Comparison of ENCODE assay signal across 1 cellular context in the genomic region with DNA sequence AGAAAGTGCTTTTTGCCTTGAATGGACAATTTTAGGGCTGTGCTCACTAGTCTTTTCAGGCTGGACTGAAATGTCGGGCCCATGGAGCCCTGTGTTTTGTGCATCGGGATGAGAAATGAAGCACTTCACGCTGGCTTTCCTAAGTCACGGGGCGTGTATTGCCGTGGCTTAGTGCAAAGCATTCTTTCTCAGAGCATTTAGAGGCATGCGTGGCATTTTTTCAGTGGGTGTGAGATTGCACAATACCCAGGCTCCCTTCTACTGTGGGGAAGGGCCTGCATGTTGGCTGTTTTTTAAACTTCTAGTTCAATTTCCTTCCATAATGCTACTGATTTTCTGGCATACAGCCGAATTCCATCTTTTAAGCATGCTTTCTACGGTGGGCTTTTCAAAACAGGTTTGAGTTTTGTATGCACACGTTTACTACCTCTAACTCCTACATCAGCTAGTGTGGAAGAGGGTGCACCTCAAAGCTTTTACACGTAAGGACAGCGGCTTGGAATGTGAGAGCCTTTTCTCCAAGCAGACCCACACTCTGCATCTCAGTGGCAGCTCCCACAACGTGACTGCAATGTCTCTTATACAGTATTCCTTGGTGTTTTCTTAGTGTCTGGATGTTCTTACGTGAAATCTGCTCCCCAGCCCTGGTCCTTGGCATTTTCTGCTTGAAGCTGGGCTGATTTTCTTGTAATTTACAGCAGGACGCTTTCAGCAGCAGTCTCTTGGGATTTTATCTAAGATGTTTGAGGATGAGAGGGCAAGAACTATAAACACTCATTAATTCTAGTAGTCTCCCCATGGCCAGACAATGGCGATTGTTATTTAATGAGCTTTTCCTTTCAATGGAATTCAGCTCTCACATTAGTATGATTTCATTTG.
TF ChIP-seq lines count a peak whose summit lies in the region.

No MANE protein-coding gene starts in this region.

TF ChIP-seq in IMR-90, 13 proteins besides CTCF, POLR2A, EP300 and RAD21:
- TF ChIP-seq USF2 (IDR thresholded peaks at IDR 0.05; ENCODE audit: low read depth, low read length) (no peak), CEBPB (IDR thresholded peaks at IDR 0.05; ENCODE audit: low read depth, low read length) (peak; percentile 98)
